Comparison of ENCODE assay signal across 21 cellular contexts in the genomic region with DNA sequence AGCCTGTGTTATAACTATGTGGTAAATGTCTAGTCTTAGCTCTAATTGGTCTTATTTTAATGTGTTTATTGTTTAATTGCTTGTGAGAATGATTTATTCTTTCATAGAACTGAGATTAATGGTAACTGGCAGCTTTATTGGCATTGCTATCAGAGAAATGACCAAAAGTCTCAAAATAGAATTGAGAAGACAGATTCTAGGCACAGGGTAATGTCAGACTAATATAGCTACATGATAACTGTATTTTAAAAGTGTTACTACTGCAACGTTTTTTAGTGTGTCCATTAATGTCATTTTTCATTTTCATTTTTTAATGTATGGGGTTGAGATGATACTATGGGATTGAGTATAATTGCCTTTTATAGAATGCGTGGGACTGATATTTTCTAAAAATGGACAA.
DNase-seq lines count a peak whose midpoint lies in the region; ATAC-seq, FAIRE-seq and TF ChIP-seq lines count a peak whose summit lies in the region.
"Had no signal": no experiment of that assay in that cellular context is flagged by ENCODE, and none has a peak within 500 bp of the region (broad histone marks: within the 10 kb centered on the region; RNA-seq: fewer than 3 reads in every experiment).

No MANE protein-coding gene starts in this region.

- H3K36me3 ChIP-seq in heart right ventricle, result no peaks in the 10 kb centered on the region
- H3K36me3 ChIP-seq in right atrium auricular region, result no peaks in the 10 kb centered on the region
- no peaks in the 10 kb centered on the region for H3K36me3 ChIP-seq in left ventricle myocardium inferior
- no peaks in the 10 kb centered on the region for H3K36me3 ChIP-seq in small intestine (ENCODE audit: control insufficient read depth in 2 of 2, insufficient read depth in 2 of 2, low read length in 2 of 2)
- H3K36me3 ChIP-seq in CD4-positive, alpha-beta memory T cell (ENCODE audit: insufficient read depth, low read length), result no peaks in the 10 kb centered on the region
- H3K36me3 ChIP-seq in GM23248 (ENCODE audit: low read depth), result no peaks in the 10 kb centered on the region
- H3K36me3 ChIP-seq: BE2C had no signal

- TF ChIP-seq CTCF in heart right ventricle (IDR thresholded peaks at IDR 0.05) (no peak), right atrium auricular region (IDR thresholded peaks at IDR 0.05) (no peak), left ventricle myocardium inferior (IDR thresholded peaks at IDR 0.05; ENCODE audit: borderline replicate concordance) (no peak)

- no peaks in the 10 kb centered on the region for H3K36me3 Mint-ChIP-seq in CD4-positive, alpha-beta memory T cell
- H3K36me3 Mint-ChIP-seq: CD4-positive, CD25-positive, alpha-beta regulatory T cell had no signal

- H3K9me3 ChIP-seq in heart right ventricle (peaks cover 0 to 24% (median 0%) of the 10 kb centered on the region in 11 donors), right atrium auricular region (no peaks in the 10 kb centered on the region), left ventricle myocardium inferior (replicated peaks) (peaks cover 13% of the 10 kb centered on the region), small intestine (ENCODE audit: control insufficient read depth, low read depth) (no peaks in the 10 kb centered on the region), GM23248 (ENCODE audit: low read depth) (no peaks in the 10 kb centered on the region)
- H3K9me3 ChIP-seq in CD4-positive, alpha-beta memory T cell (ENCODE audit: control insufficient read depth in 1 of 2, low read length in 2 of 2), result no peaks in the 10 kb centered on the region
- H3K9me3 ChIP-seq: BE2C, Caco-2 had no signal

- no peaks in the 10 kb centered on the region for H4K20me1 ChIP-seq in GM23248 (ENCODE audit: insufficient read depth)

- H3K27ac Mint-ChIP-seq in CD4-positive, alpha-beta memory T cell, result no peak overlapping the region
- H3K27ac Mint-ChIP-seq: CD4-positive, CD25-positive, alpha-beta regulatory T cell; H9 had no signal

- CTCF ChIA-PET in CD4-positive, alpha-beta memory T cell (lab: Charles Lee; ENCODE audit: partially characterized antibody), result no interaction called here

- H3K4me3 ChIP-seq in heart right ventricle, result no peak overlapping the region
- no peak overlapping the region for H3K4me3 ChIP-seq in right atrium auricular region
- H3K4me3 ChIP-seq in left ventricle myocardium inferior, result no peak overlapping the region
- no peak overlapping the region for H3K4me3 ChIP-seq in small intestine (ENCODE audit: low read depth in 1 of 2, low read length in 2 of 2)
- H3K4me3 ChIP-seq in CD4-positive, alpha-beta memory T cell (ENCODE audit: low read length in 2 of 2), result no peak overlapping the region
- no peak overlapping the region for H3K4me3 ChIP-seq in GM23248

- intact Hi-C loops in heart right ventricle (cut with DNase I) (loop anchor here in 5 of 10 donors (5.0 to 10.0 kb wide), 5 partner anchors 53 to 143 kb away; no protein-coding TSS in a partner anchor), left ventricle myocardium inferior (cut with micrococcal nuclease) (loop anchor here (10.0 kb wide), 1 partner anchor 123 kb away; no protein-coding TSS in a partner anchor)
- intact Hi-C loops in CD4-positive, alpha-beta memory T cell (cut with micrococcal nuclease), result no loop called here

- no peaks in the 10 kb centered on the region for H3K27me3 ChIP-seq in heart right ventricle
- no peaks in the 10 kb centered on the region for H3K27me3 ChIP-seq in right atrium auricular region
- H3K27me3 ChIP-seq in left ventricle myocardium inferior (ENCODE audit: low read depth), result no peaks in the 10 kb centered on the region
- no peaks in the 10 kb centered on the region for H3K27me3 ChIP-seq in small intestine (ENCODE audit: control insufficient read depth in 2 of 2, insufficient read depth in 2 of 2, low read length in 2 of 2)
- no peaks in the 10 kb centered on the region for H3K27me3 ChIP-seq in CD4-positive, alpha-beta memory T cell (ENCODE audit: insufficient read depth, low read length)
- no peaks in the 10 kb centered on the region for H3K27me3 ChIP-seq in GM23248 (replicated peaks; ENCODE audit: insufficient read depth)
- H3K27me3 ChIP-seq: BE2C had no signal

- H3K4me3 Mint-ChIP-seq in CD4-positive, alpha-beta memory T cell, result no peak overlapping the region
- H3K4me3 Mint-ChIP-seq: CD4-positive, CD25-positive, alpha-beta regulatory T cell; H9 had no signal

- POLR2A ChIA-PET in CD4-positive, alpha-beta memory T cell (lab: Charles Lee; ENCODE audit: partially characterized antibody), result no interaction called here

- no peaks in the 10 kb centered on the region for H3K9me2 ChIP-seq in GM23248 (ENCODE audit: insufficient read depth)

- no peak for FAIRE-seq in small intestine (lab: Jason Lieb, UNC)
- FAIRE-seq: A204.1, D721Med, GM12892, H1 had no signal

- in situ Hi-C loops in GM23248 (cut with MboI), result no loop called here

- no peak for DNase-seq in heart right ventricle
- DNase-seq in right atrium auricular region (ENCODE audit: low spot score), result no peak
- no peak for DNase-seq in left ventricle myocardium inferior
- peak; percentile 29 for DNase-seq in small intestine
- DNase-seq in CD4-positive, alpha-beta memory T cell, result no peak
- no peak for DNase-seq in GM23248
- DNase-seq: ACHN; BE2C; C1 segment of cervical spinal cord; Caco-2; CD4-positive, CD25-positive, alpha-beta regulatory T cell; DMS153; DMS79; GDM1; H9 had no signal

- H3K4me1 ChIP-seq in heart right ventricle (peaks cover 0 to 27% (median 13%) of the 10 kb centered on the region in 9 donors), right atrium auricular region (peaks cover 0 to 23% of the 10 kb centered on the region in 2 donors), left ventricle myocardium inferior (peaks cover 36% of the 10 kb centered on the region), small intestine (ENCODE audit: control insufficient read depth in 2 of 2, insufficient read depth in 1 of 2, low read depth in 1 of 2, low read length in 1 of 2) (no peaks in the 10 kb centered on the region), GM23248 (ENCODE audit: insufficient read depth) (peaks cover 14% of the 10 kb centered on the region)
- no peaks in the 10 kb centered on the region for H3K4me1 ChIP-seq in CD4-positive, alpha-beta memory T cell (ENCODE audit: insufficient read depth, low read length)
- H3K4me1 ChIP-seq: BE2C, Caco-2 had no signal

- no peak overlapping the region for H3K4me2 ChIP-seq in GM23248 (ENCODE audit: unreplicated experiment)

- ATAC-seq in heart right ventricle (peak in 5 of 8 donors; percentile 63 to 82 (median 72)), GM21825 (IDR thresholded peaks at IDR 0.05; ENCODE audit: unreplicated experiment) (no peak)

- H3K9me3 Mint-ChIP-seq in CD4-positive, alpha-beta memory T cell, result peaks cover 0 to 3% (median 0%) of the 10 kb centered on the region in 8 donors
- H3K9me3 Mint-ChIP-seq: H9 had no signal

- H2AFZ ChIP-seq in GM23248, result no peak overlapping the region

- peaks cover 5 to 10% (median 9%) of the 10 kb centered on the region in 4 donors for H3K4me1 Mint-ChIP-seq in CD4-positive, alpha-beta memory T cell
- H3K4me1 Mint-ChIP-seq: H9 had no signal

- no peaks in the 10 kb centered on the region for H3F3A ChIP-seq in GM23248 (ENCODE audit: insufficient read depth)

- no peaks in the 10 kb centered on the region for H3K79me2 ChIP-seq in GM23248 (ENCODE audit: insufficient read depth)

- 52 to 57% methylated on average over 2 of the region's 2 CpGs for WGBS in heart right ventricle, 2 donors
- 47 to 60% (median 50%) methylated on average over 2 of the region's 2 CpGs for WGBS in small intestine, 3 donors
- WGBS in GM23248 (ENCODE audit: low coverage in 1 of 2, low lambda C conversion rate in 2 of 2, missing lambda C conversion rate in 2 of 2), 2 experiments, result 45 to 49% methylated on average over 2 of the region's 2 CpGs

- H3K27ac ChIP-seq in heart right ventricle (peak overlapping the region in 8 of 10 donors; percentile 11 to 79 (median 66)), right atrium auricular region (peak overlapping the region in 1 of 2 donors; percentile 60), left ventricle myocardium inferior (replicated peaks) (peak overlapping the region; percentile 71), small intestine (ENCODE audit: low read depth in 1 of 2, low read length in 1 of 2) (no peak overlapping the region), GM23248 (no peak overlapping the region)
- no peak overlapping the region for H3K27ac ChIP-seq in CD4-positive, alpha-beta memory T cell (ENCODE audit: low read depth, low read length)
- H3K27ac ChIP-seq: HL-60 had no signal

- H3K27me3 Mint-ChIP-seq in CD4-positive, alpha-beta memory T cell, result no peaks in the 10 kb centered on the region
- H3K27me3 Mint-ChIP-seq: CD4-positive, CD25-positive, alpha-beta regulatory T cell had no signal

- H3K9ac ChIP-seq in GM23248, result no peak overlapping the region

Comparison
In these comparisons a context has a peak if more than half of its experiments do, and no peak if none do; other contexts are left out.
1. H3K27ac ChIP-seq: peak in heart right ventricle (8 of 10) and left ventricle myocardium inferior (single experiment); none in small intestine (0 of 2), CD4-positive, alpha-beta memory T cell (single experiment) and GM23248 (single experiment).